In the genomic region with DNA sequence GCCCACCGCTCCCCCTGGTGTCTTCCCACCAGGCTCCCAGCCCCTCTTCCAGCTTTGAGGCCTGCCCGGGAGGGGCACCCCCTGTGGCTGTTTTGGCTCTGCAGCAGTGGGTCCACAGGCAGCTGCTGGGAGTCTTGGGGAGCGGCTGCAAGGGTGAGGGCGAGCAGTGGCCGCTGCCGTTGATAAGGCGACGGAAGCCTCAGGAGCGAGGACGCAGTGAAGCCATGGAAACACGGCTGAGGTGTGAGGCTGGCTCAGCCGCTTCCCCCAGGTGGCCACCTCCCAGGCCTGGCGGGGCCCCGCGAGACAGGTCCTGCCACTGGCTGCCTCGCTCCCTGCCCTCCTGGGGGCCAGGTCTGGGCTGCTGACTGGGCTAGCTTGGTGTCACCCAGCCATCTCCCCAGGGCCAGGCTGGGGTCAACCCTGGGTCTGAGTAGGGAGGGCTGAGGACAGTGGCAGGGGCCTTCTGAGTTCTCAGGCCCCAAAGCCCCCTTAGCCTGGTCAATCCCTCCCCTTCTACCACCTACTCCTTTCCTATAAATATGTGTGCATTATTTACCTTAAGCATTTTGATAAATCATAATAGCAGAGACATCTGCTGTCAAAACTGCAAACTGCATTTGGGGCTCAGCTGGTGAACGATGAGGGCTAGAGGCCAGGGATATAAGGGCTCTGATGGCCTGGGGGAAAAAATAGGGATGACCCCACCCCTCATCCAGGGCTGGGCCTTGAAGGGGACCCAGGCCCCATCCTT, we compare ENCODE assay signal across 8 cellular contexts. TPM values are rescaled to one million over a fixed set of nuclear protein-coding genes. Genes with fewer than 3 reads are reported as not detected.
A peak's percentile ranks its signal among the peaks of the same experiment; 100 is the strongest.
DNase-seq lines count a peak whose midpoint lies in the region; ATAC-seq and TF ChIP-seq lines count a peak whose summit lies in the region.

No MANE protein-coding gene starts in this region.

- POLR2A ChIA-PET in activated CD4-positive, alpha-beta memory T cell treated with anti-CD3 and anti-CD28 coated beads, Interleukin-2, amount 10 ng/mL, durations not matched to agents 7 days and 5 days (lab: Charles Lee), result interaction anchor here (1.1 to 1.6 kb wide), 2 partner anchors 54 to 114 kb away, joined by 3 to 6 read pairs; no protein-coding TSS in a partner anchor

- H3K4me2 ChIP-seq in mammary epithelial cell (ENCODE audit: insufficient read depth, low read depth, low read length), result no peak overlapping the region

- H3K4me3 Mint-ChIP-seq in activated CD4-positive, alpha-beta memory T cell treated with anti-CD3 and anti-CD28 coated beads, Interleukin-2, amount 10 ng/mL, durations not matched to agents 7 days and 5 days, result no peak overlapping the region

- H3K4me1 ChIP-seq in mammary epithelial cell (ENCODE audit: insufficient read depth, low read length), result peaks cover 5% of the 10 kb centered on the region
- peaks cover 20% of the 10 kb centered on the region for H3K4me1 ChIP-seq in lower lobe of right lung

- no peak overlapping the region for H3K27ac ChIP-seq in mammary epithelial cell (ENCODE audit: insufficient read depth, low read depth, low read length)
- peak overlapping the region; percentile 24 for H3K27ac ChIP-seq in lower lobe of right lung

- no peaks in the 10 kb centered on the region for H3K9me3 Mint-ChIP-seq in activated CD4-positive, alpha-beta memory T cell treated with anti-CD3 and anti-CD28 coated beads, Interleukin-2, amount 10 ng/mL, durations not matched to agents 7 days and 5 days

- no peaks in the 10 kb centered on the region for H3K36me3 Mint-ChIP-seq in activated CD4-positive, alpha-beta memory T cell treated with anti-CD3 and anti-CD28 coated beads, Interleukin-2, amount 10 ng/mL, durations not matched to agents 7 days and 5 days (ENCODE audit: low read depth)

- no TSS peak for BruUV-seq in mammary epithelial cell (replicated peaks; lab: Mats Ljungman, UMichigan)

- TF ChIP-seq CTCF in GM06990 (IDR thresholded peaks at IDR 0.05; ENCODE audit: insufficient read depth, low read length, poor library complexity, severe bottlenecking), result peak; percentile 55
- TF ChIP-seq CTCF in LNCaP clone FGC (IDR thresholded peaks at IDR 0.05; ENCODE audit: control insufficient read depth, extremely low read depth, insufficient read depth), result peak; percentile 83
- peak; percentile 59 to 64 for TF ChIP-seq CTCF in mammary epithelial cell (conservative IDR thresholded peaks at IDR 0.05 in 1 of 2, IDR thresholded peaks at IDR 0.05 in 1 of 2; ENCODE audit: extremely low read depth in 1 of 2, insufficient read depth in 1 of 2, low read depth in 1 of 2, low read length in 2 of 2)
- TF ChIP-seq CTCF in lower lobe of right lung (IDR thresholded peaks at IDR 0.05), result peak; percentile 62

- no peaks in the 10 kb centered on the region; the same call in none of the 2 replicates for H3K36me3 ChIP-seq in GM06990 (ENCODE audit: control insufficient read depth, insufficient read depth, low read length)
- no peaks in the 10 kb centered on the region for H3K36me3 ChIP-seq in mammary epithelial cell (ENCODE audit: insufficient read depth, low read length)
- no peaks in the 10 kb centered on the region for H3K36me3 ChIP-seq in lower lobe of right lung

- no peaks in the 10 kb centered on the region for H4K20me1 ChIP-seq in mammary epithelial cell (ENCODE audit: insufficient read depth, low read length)

- CTCF ChIA-PET in mammary epithelial cell (lab: Charles Lee; ENCODE audit: low non-redundant PET), result interaction anchor here (0.5 kb wide), 1 partner anchor 115 kb away, joined by 24 read pairs; no protein-coding TSS in a partner anchor
- CTCF ChIA-PET in activated CD4-positive, alpha-beta memory T cell treated with anti-CD3 and anti-CD28 coated beads, Interleukin-2, amount 10 ng/mL, durations not matched to agents 7 days and 5 days (lab: Charles Lee), result interaction anchor here (1.0 to 6.1 kb wide), 6 partner anchors 22 to 267 kb away, joined by 3 to 73 read pairs (median 4); no protein-coding TSS in a partner anchor

- H3K27me3 ChIP-seq in GM06990 (replicated peaks; ENCODE audit: control insufficient read depth, insufficient read depth, low read length) (no peaks in the 10 kb centered on the region), mammary epithelial cell (ENCODE audit: insufficient read depth, low read length) (no peaks in the 10 kb centered on the region), lower lobe of right lung (ENCODE audit: low read depth) (no peaks in the 10 kb centered on the region)

- no peaks in the 10 kb centered on the region for H3K79me2 ChIP-seq in mammary epithelial cell (ENCODE audit: insufficient read depth, low read length)

- H3K9me3 ChIP-seq in mammary epithelial cell (replicated peaks; ENCODE audit: insufficient read depth, low read length), result no peaks in the 10 kb centered on the region
- H3K9me3 ChIP-seq in lower lobe of right lung, result no peaks in the 10 kb centered on the region

- H3K27me3 Mint-ChIP-seq in activated CD4-positive, alpha-beta memory T cell treated with anti-CD3 and anti-CD28 coated beads, Interleukin-2, amount 10 ng/mL, durations not matched to agents 7 days and 5 days, result peaks cover 6% of the 10 kb centered on the region

- dilution Hi-C loops in mammary epithelial cell (cut with HindIII; ENCODE audit: low sequenced_read_pairs), result loop anchor here (5.0 to 10.0 kb wide), 3 partner anchors 55 to 285 kb away; partner anchors contain the start of gene SPATA24

- H3K9ac ChIP-seq in mammary epithelial cell (ENCODE audit: insufficient read depth, low read length), result no peak overlapping the region

- no peaks in the 10 kb centered on the region for H3K4me1 Mint-ChIP-seq in activated CD4-positive, alpha-beta memory T cell treated with anti-CD3 and anti-CD28 coated beads, Interleukin-2, amount 10 ng/mL, durations not matched to agents 7 days and 5 days

- H2AFZ ChIP-seq in mammary epithelial cell (ENCODE audit: low read depth, low read length), result no peak overlapping the region

- in situ Hi-C loops in mammary epithelial cell (cut with MboI; ENCODE audit: low sequenced_read_pairs in 2 of 2), result loop anchor here (10.0 kb wide), 1 partner anchor 55 kb away; no protein-coding TSS in a partner anchor

- 63% methylated on average over 15 of the region's 17 CpGs for WGBS in mammary epithelial cell (ENCODE audit: low coverage, missing lambda C conversion rate)

- DNase-seq in GM06990 (ENCODE audit: extremely low read depth, insufficient read length), result no peak
- no peak for DNase-seq in LNCaP clone FGC (ENCODE audit: low read depth)
- peak; percentile 28 for DNase-seq in mammary epithelial cell
- DNase-seq in lower lobe of right lung, result no peak
- DNase-seq in mesenteric fat pad (ENCODE audit: low spot score), result no peak
- no peak for DNase-seq in stimulated activated CD4-positive, alpha-beta T cell treated with anti-CD3 and anti-CD28 coated beads, Interleukin-2, amount 100 ng/mL, for 24 hours
- no peak for DNase-seq in activated CD4-positive, alpha-beta memory T cell treated with anti-CD3 and anti-CD28 coated beads, Interleukin-2, amount 10 ng/mL, durations not matched to agents 7 days and 5 days

- intact Hi-C loops in mammary epithelial cell (cut with micrococcal nuclease), result loop anchor here (1.0 to 5.0 kb wide), 6 partner anchors 22 to 267 kb away; no protein-coding TSS in a partner anchor
- intact Hi-C loops in lower lobe of right lung (cut with DNase I), result loop anchor here (10.0 kb wide), 1 partner anchor 55 kb away; no protein-coding TSS in a partner anchor

- no peak overlapping the region for H3K27ac Mint-ChIP-seq in activated CD4-positive, alpha-beta memory T cell treated with anti-CD3 and anti-CD28 coated beads, Interleukin-2, amount 10 ng/mL, durations not matched to agents 7 days and 5 days

- H3K4me3 ChIP-seq in GM06990 (replicated peaks; ENCODE audit: low read depth, low read length) (no peak overlapping the region), LNCaP clone FGC (ENCODE audit: low read depth, low read length) (no peak overlapping the region), mammary epithelial cell (replicated peaks in 1 of 3; ENCODE audit: insufficient read depth in 1 of 3, low read depth in 2 of 3, low read length in 3 of 3) (no peak overlapping the region), lower lobe of right lung (no peak overlapping the region)

- ATAC-seq in lower lobe of right lung (peak; percentile 14 to 63), HG03025 (IDR thresholded peaks at IDR 0.05; ENCODE audit: low FRiP score, unreplicated experiment) (no peak)

RNA-seq across cellular contexts. Expression of gene CXXC5, which starts 41.7 kb away (rescaled TPM):
- total RNA-seq in mammary epithelial cell, result 10 to 100 TPM; 13.8 to 47.3 TPM
- polyA plus RNA-seq in mammary epithelial cell, result 16.6 TPM
- polyA minus RNA-seq in mammary epithelial cell, result 5.8 TPM
- total RNA-seq in lower lobe of right lung, result 27.3 TPM
- 33.0 TPM for total RNA-seq in mesenteric fat pad
- 1 to 10 TPM; 1.4 to 1.7 TPM for total RNA-seq in activated CD4-positive, alpha-beta memory T cell treated with anti-CD3 and anti-CD28 coated beads, Interleukin-2, amount 10 ng/mL, durations not matched to agents 7 days and 5 days

Comparison
In these comparisons a context has a peak if more than half of its experiments do, and no peak if none do; other contexts are left out.
1. RNA of gene CXXC5, which starts 41.7 kb away (total RNA-seq): 13.8 to 47.3 TPM in mammary epithelial cell, 33.0 TPM in mesenteric fat pad (single experiment) and 27.3 TPM in lower lobe of right lung (single experiment); 1.4 to 1.7 TPM in activated CD4-positive, alpha-beta memory T cell treated with anti-CD3 and anti-CD28 coated beads, Interleukin-2, amount 10 ng/mL, durations not matched to agents 7 days and 5 days; every median in the first group is over 4 times any median in the second.
2. Peak in every context shown above with its lines, with median percentiles within 50 percentile points of each other: CTCF ChIP-seq.